1 cellular context compared by ENCODE assay signal in the genomic region with DNA sequence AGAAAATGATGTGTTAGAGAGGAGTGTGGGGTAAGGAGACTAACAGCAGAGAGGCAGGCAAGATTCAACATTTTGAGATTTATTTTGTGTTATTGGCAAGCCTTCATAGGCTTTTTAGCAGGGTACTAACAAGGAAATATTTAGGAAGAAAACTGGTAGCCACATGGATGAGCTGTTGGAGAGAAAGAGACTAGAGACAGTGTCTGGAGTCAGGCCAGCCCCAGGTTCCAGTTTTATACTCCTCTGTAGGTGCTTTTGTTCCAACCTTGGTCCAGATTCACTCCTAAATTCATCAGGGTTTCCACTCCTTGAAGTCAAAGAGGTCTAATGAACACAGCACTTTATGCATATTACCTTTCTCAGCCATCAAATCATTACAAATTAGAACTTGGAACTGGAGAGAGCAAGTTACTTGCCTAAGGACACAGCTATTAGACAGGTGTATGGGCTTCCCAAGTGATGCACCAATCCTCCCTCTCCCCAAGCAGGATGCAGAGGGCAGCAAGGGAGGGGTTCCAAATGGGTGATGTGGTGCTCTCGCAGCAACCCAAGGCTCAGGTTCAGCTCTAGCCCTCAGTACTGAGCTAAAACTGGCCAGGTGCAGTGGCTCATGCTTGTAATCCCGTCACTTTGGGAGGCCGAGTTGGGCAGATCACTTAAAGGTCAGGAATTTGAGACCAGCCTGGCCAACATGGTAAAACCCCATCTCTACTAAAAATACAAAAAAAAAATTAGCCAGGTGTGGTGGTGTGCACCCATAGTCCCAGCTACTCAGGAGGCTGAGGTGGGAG.
TF ChIP-seq lines count a peak whose summit lies in the region.

No MANE protein-coding gene starts in this region.

TF ChIP-seq in GM23338, 12 proteins besides CTCF, POLR2A, EP300 and RAD21:
- TF ChIP-seq, protein P1, sequence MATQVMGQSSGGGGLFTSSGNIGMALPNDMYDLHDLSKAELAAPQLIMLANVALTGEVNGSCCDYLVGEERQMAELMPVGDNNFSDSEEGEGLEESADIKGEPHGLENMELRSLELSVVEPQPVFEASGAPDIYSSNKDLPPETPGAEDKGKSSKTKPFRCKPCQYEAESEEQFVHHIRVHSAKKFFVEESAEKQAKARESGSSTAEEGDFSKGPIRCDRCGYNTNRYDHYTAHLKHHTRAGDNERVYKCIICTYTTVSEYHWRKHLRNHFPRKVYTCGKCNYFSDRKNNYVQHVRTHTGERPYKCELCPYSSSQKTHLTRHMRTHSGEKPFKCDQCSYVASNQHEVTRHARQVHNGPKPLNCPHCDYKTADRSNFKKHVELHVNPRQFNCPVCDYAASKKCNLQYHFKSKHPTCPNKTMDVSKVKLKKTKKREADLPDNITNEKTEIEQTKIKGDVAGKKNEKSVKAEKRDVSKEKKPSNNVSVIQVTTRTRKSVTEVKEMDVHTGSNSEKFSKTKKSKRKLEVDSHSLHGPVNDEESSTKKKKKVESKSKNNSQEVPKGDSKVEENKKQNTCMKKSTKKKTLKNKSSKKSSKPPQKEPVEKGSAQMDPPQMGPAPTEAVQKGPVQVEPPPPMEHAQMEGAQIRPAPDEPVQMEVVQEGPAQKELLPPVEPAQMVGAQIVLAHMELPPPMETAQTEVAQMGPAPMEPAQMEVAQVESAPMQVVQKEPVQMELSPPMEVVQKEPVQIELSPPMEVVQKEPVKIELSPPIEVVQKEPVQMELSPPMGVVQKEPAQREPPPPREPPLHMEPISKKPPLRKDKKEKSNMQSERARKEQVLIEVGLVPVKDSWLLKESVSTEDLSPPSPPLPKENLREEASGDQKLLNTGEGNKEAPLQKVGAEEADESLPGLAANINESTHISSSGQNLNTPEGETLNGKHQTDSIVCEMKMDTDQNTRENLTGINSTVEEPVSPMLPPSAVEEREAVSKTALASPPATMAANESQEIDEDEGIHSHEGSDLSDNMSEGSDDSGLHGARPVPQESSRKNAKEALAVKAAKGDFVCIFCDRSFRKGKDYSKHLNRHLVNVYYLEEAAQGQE (IDR thresholded peaks at IDR 0.05; ENCODE audit: unreplicated experiment), result no peak
- TF ChIP-seq EZH2phosphoT487 (IDR thresholded peaks at IDR 0.05; ENCODE audit: unreplicated experiment), result no peak
- no peak for TF ChIP-seq CREB1 (CRISPR knock-in tag; IDR thresholded peaks at IDR 0.05; ENCODE audit: low read depth)
- no peak for TF ChIP-seq ZNF331 (CRISPR knock-in tag; IDR thresholded peaks at IDR 0.05; ENCODE audit: low read depth)
- TF ChIP-seq, protein P2, sequence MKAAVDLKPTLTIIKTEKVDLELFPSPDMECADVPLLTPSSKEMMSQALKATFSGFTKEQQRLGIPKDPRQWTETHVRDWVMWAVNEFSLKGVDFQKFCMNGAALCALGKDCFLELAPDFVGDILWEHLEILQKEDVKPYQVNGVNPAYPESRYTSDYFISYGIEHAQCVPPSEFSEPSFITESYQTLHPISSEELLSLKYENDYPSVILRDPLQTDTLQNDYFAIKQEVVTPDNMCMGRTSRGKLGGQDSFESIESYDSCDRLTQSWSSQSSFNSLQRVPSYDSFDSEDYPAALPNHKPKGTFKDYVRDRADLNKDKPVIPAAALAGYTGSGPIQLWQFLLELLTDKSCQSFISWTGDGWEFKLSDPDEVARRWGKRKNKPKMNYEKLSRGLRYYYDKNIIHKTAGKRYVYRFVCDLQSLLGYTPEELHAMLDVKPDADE (IDR thresholded peaks at IDR 0.05), result no peak
- TF ChIP-seq NANOG (IDR thresholded peaks at IDR 0.05; ENCODE audit: borderline replicate concordance), result no peak
- no peak for TF ChIP-seq POLR2AphosphoS5 (IDR thresholded peaks at IDR 0.05; ENCODE audit: low read depth)
- no peak for TF ChIP-seq ZNF114 (CRISPR knock-in tag; IDR thresholded peaks at IDR 0.05)
- no peak for TF ChIP-seq EZH2 (IDR thresholded peaks at IDR 0.05; ENCODE audit: low read depth, unreplicated experiment)
- TF ChIP-seq JUNB (IDR thresholded peaks at IDR 0.05; ENCODE audit: unreplicated experiment), result no peak
- TF ChIP-seq STAT1 (IDR thresholded peaks at IDR 0.05; ENCODE audit: unreplicated experiment), result no peak
- TF ChIP-seq, protein P3, sequence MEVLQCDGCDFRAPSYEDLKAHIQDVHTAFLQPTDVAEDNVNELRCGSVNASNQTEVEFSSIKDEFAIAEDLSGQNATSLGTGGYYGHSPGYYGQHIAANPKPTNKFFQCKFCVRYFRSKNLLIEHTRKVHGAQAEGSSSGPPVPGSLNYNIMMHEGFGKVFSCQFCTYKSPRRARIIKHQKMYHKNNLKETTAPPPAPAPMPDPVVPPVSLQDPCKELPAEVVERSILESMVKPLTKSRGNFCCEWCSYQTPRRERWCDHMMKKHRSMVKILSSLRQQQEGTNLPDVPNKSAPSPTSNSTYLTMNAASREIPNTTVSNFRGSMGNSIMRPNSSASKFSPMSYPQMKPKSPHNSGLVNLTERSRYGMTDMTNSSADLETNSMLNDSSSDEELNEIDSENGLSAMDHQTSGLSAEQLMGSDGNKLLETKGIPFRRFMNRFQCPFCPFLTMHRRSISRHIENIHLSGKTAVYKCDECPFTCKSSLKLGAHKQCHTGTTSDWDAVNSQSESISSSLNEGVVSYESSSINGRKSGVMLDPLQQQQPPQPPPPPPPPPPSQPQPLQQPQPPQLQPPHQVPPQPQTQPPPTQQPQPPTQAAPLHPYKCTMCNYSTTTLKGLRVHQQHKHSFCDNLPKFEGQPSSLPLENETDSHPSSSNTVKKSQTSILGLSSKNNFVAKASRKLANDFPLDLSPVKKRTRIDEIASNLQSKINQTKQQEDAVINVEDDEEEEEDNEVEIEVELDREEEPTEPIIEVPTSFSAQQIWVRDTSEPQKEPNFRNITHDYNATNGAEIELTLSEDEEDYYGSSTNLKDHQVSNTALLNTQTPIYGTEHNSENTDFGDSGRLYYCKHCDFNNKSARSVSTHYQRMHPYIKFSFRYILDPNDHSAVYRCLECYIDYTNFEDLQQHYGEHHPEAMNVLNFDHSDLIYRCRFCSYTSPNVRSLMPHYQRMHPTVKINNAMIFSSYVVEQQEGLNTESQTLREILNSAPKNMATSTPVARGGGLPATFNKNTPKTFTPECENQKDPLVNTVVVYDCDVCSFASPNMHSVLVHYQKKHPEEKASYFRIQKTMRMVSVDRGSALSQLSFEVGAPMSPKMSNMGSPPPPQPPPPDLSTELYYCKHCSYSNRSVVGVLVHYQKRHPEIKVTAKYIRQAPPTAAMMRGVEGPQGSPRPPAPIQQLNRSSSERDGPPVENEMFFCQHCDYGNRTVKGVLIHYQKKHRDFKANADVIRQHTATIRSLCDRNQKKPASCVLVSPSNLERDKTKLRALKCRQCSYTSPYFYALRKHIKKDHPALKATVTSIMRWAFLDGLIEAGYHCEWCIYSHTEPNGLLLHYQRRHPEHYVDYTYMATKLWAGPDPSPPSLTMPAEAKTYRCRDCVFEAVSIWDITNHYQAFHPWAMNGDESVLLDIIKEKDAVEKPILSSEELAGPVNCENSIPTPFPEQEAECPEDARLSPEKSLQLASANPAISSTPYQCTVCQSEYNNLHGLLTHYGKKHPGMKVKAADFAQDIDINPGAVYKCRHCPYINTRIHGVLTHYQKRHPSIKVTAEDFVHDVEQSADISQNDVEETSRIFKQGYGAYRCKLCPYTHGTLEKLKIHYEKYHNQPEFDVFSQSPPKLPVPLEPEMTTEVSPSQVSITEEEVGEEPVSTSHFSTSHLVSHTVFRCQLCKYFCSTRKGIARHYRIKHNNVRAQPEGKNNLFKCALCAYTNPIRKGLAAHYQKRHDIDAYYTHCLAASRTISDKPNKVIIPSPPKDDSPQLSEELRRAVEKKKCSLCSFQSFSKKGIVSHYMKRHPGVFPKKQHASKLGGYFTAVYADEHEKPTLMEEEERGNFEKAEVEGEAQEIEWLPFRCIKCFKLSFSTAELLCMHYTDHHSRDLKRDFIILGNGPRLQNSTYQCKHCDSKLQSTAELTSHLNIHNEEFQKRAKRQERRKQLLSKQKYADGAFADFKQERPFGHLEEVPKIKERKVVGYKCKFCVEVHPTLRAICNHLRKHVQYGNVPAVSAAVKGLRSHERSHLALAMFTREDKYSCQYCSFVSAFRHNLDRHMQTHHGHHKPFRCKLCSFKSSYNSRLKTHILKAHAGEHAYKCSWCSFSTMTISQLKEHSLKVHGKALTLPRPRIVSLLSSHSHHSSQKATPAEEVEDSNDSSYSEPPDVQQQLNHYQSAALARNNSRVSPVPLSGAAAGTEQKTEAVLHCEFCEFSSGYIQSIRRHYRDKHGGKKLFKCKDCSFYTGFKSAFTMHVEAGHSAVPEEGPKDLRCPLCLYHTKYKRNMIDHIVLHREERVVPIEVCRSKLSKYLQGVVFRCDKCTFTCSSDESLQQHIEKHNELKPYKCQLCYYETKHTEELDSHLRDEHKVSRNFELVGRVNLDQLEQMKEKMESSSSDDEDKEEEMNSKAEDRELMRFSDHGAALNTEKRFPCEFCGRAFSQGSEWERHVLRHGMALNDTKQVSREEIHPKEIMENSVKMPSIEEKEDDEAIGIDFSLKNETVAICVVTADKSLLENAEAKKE (CRISPR knock-in tag; IDR thresholded peaks at IDR 0.05), result no peak
